Comparison of ENCODE assay signal across 1 cellular context in genomic region chr1:109823543-109824348, GRCh38.
TF ChIP-seq lines count a peak whose summit lies in the region.

No MANE protein-coding gene starts in this region.

TF ChIP-seq in K562, 482 proteins besides CTCF, POLR2A, EP300 and RAD21 (continued from another document and continues in another):
- TF ChIP-seq ZMIZ1 (IDR thresholded peaks at IDR 0.05; ENCODE audit: low read depth in 2 of 2, low read length in 2 of 2), result no peak; a peak in 1 of 4 replicates
- TF ChIP-seq ZNF79 (CRISPR knock-in tag; IDR thresholded peaks at IDR 0.05; ENCODE audit: low read depth), result peak; percentile 70; the same call in 1 of the 2 replicates
- TF ChIP-seq, protein P1, sequence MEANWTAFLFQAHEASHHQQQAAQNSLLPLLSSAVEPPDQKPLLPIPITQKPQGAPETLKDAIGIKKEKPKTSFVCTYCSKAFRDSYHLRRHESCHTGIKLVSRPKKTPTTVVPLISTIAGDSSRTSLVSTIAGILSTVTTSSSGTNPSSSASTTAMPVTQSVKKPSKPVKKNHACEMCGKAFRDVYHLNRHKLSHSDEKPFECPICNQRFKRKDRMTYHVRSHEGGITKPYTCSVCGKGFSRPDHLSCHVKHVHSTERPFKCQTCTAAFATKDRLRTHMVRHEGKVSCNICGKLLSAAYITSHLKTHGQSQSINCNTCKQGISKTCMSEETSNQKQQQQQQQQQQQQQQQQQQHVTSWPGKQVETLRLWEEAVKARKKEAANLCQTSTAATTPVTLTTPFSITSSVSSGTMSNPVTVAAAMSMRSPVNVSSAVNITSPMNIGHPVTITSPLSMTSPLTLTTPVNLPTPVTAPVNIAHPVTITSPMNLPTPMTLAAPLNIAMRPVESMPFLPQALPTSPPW (CRISPR knock-in tag; IDR thresholded peaks at IDR 0.05), result peak; percentile 74
- peak; percentile 94 for TF ChIP-seq DMBX1 (CRISPR knock-in tag; IDR thresholded peaks at IDR 0.05; ENCODE audit: borderline replicate concordance)
- peak; percentile 60; the same call in 1 of the 2 replicates for TF ChIP-seq FOSL1 (tag; conservative IDR thresholded peaks at IDR 0.05)
- peak; percentile 84; the same call in 1 of the 2 replicates for TF ChIP-seq ZNF165 (CRISPR knock-in tag; IDR thresholded peaks at IDR 0.05; ENCODE audit: borderline replicate concordance)
- TF ChIP-seq MTA1 (IDR thresholded peaks at IDR 0.05; ENCODE audit: borderline replicate concordance), result peak; percentile 40; the same call in 1 of the 2 replicates
- peak in 1 of 2 experiments; percentile 10; a peak in 1 of 4 replicates for TF ChIP-seq MLLT1 (IDR thresholded peaks at IDR 0.05)
- TF ChIP-seq, protein P2, sequence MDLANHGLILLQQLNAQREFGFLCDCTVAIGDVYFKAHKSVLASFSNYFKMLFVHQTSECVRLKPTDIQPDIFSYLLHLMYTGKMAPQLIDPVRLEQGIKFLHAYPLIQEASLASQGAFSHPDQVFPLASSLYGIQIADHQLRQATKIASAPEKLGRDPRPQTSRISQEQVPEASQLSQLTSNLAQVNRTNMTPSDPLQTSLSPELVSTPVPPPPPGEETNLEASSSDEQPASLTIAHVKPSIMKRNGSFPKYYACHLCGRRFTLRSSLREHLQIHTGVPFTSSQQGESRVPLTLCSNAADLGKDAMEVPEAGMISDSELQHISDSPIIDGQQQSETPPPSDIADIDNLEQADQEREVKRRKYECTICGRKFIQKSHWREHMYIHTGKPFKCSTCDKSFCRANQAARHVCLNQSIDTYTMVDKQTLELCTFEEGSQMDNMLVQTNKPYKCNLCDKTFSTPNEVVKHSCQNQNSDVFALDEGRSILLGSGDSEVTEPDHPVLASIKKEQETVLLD (IDR thresholded peaks at IDR 0.05), result peak; percentile 80; the same call in 1 of the 2 replicates
- peak; percentile 67 for TF ChIP-seq NFIC (IDR thresholded peaks at IDR 0.05)
- TF ChIP-seq NONO (IDR thresholded peaks at IDR 0.05; ENCODE audit: low read depth in 2 of 2, low read length in 1 of 2), result no peak
- TF ChIP-seq RNF2 (IDR thresholded peaks at IDR 0.05), result 0 out of 2 replicates have a peak, but pooled peaks have one; percentile 44
- TF ChIP-seq ZBTB7A (IDR thresholded peaks at IDR 0.05; ENCODE audit: borderline replicate concordance, control insufficient read depth, low read depth, low read length), result peak; percentile 83; the same call in 1 of the 2 replicates
- no peak for TF ChIP-seq BCOR (IDR thresholded peaks at IDR 0.05)
- TF ChIP-seq OTX1 (CRISPR knock-in tag; IDR thresholded peaks at IDR 0.05), result 0 out of 2 replicates have a peak, but pooled peaks have one; percentile 61
- peak; percentile 91 for TF ChIP-seq ZNF589 (CRISPR knock-in tag; IDR thresholded peaks at IDR 0.05; ENCODE audit: low read depth)
- TF ChIP-seq HMGN3 (IDR thresholded peaks at IDR 0.05; ENCODE audit: borderline replicate concordance, extremely low read depth, insufficient read length, low read depth, low read length), result peak; percentile 88
- TF ChIP-seq CTBP1 (IDR thresholded peaks at IDR 0.05; ENCODE audit: borderline replicate concordance), result peak; percentile 77; the same call in 1 of the 2 replicates
- 0 out of 2 replicates have a peak, but pooled peaks have one; percentile 7 for TF ChIP-seq PYGO2 (tag; IDR thresholded peaks at IDR 0.05)
- TF ChIP-seq SMAD3 (CRISPR knock-in tag; conservative IDR thresholded peaks at IDR 0.05), result peak; percentile 67
- TF ChIP-seq, protein P3, sequence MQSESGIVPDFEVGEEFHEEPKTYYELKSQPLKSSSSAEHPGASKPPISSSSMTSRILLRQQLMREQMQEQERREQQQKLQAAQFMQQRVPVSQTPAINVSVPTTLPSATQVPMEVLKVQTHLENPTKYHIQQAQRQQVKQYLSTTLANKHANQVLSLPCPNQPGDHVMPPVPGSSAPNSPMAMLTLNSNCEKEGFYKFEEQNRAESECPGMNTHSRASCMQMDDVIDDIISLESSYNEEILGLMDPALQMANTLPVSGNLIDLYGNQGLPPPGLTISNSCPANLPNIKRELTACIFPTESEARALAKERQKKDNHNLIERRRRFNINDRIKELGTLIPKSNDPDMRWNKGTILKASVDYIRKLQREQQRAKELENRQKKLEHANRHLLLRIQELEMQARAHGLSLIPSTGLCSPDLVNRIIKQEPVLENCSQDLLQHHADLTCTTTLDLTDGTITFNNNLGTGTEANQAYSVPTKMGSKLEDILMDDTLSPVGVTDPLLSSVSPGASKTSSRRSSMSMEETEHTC (IDR thresholded peaks at IDR 0.05), result no peak
- TF ChIP-seq KLF13 (tag; IDR thresholded peaks at IDR 0.05; ENCODE audit: borderline replicate concordance, low read depth), result peak; percentile 55; the same call in 1 of the 2 replicates
- peak; percentile 55 for TF ChIP-seq ZNF239 (CRISPR knock-in tag; IDR thresholded peaks at IDR 0.05)
- no peak for TF ChIP-seq HES1 (IDR thresholded peaks at IDR 0.05; ENCODE audit: low read depth)
- TF ChIP-seq, protein P4, sequence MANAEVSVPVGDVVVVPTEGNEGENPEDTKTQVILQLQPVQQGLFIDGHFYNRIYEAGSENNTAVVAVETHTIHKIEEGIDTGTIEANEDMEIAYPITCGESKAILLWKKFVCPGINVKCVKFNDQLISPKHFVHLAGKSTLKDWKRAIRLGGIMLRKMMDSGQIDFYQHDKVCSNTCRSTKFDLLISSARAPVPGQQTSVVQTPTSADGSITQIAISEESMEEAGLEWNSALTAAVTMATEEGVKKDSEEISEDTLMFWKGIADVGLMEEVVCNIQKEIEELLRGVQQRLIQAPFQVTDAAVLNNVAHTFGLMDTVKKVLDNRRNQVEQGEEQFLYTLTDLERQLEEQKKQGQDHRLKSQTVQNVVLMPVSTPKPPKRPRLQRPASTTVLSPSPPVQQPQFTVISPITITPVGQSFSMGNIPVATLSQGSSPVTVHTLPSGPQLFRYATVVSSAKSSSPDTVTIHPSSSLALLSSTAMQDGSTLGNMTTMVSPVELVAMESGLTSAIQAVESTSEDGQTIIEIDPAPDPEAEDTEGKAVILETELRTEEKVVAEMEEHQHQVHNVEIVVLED (CRISPR knock-in tag; IDR thresholded peaks at IDR 0.05), result peak; percentile 24; the same call in 1 of the 2 replicates
- TF ChIP-seq ZNF449 (CRISPR knock-in tag; IDR thresholded peaks at IDR 0.05), result peak; percentile 66; the same call in 1 of the 2 replicates
- no peak for TF ChIP-seq ZNF75A (CRISPR knock-in tag; IDR thresholded peaks at IDR 0.05)
- TF ChIP-seq ZNF518B (CRISPR knock-in tag; IDR thresholded peaks at IDR 0.05), result no peak
- TF ChIP-seq MBD1 (CRISPR knock-in tag; IDR thresholded peaks at IDR 0.05), result 0 out of 2 replicates have a peak, but pooled peaks have one; percentile 7
- 0 out of 2 replicates have a peak, but pooled peaks have one; percentile 23 for TF ChIP-seq LARP7 (IDR thresholded peaks at IDR 0.05)
- TF ChIP-seq, protein P5, sequence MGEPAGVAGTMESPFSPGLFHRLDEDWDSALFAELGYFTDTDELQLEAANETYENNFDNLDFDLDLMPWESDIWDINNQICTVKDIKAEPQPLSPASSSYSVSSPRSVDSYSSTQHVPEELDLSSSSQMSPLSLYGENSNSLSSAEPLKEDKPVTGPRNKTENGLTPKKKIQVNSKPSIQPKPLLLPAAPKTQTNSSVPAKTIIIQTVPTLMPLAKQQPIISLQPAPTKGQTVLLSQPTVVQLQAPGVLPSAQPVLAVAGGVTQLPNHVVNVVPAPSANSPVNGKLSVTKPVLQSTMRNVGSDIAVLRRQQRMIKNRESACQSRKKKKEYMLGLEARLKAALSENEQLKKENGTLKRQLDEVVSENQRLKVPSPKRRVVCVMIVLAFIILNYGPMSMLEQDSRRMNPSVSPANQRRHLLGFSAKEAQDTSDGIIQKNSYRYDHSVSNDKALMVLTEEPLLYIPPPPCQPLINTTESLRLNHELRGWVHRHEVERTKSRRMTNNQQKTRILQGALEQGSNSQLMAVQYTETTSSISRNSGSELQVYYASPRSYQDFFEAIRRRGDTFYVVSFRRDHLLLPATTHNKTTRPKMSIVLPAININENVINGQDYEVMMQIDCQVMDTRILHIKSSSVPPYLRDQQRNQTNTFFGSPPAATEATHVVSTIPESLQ (CRISPR knock-in tag; IDR thresholded peaks at IDR 0.05), result 0 out of 2 replicates have a peak, but pooled peaks have one; percentile 35
- no peak for TF ChIP-seq CBX8 (IDR thresholded peaks at IDR 0.05; ENCODE audit: borderline replicate concordance, extremely low read depth, low read depth, low read length, poor library complexity, severe bottlenecking)
- TF ChIP-seq ZNF785 (CRISPR knock-in tag; IDR thresholded peaks at IDR 0.05), result no peak
- no peak for TF ChIP-seq HMG20B (CRISPR knock-in tag; IDR thresholded peaks at IDR 0.05)
- TF ChIP-seq MAZ (CRISPR knock-in tag; conservative IDR thresholded peaks at IDR 0.05 in 1 of 2, IDR thresholded peaks at IDR 0.05 in 1 of 2), result peak; percentile 65 to 89; a peak in 3 of 4 replicates
